20 cellular contexts compared by ENCODE assay signal in genomic region chr3:184480831-184481230, GRCh38.
A peak's percentile ranks its signal among the peaks of the same experiment; 100 is the strongest.
DNase-seq lines count a peak whose midpoint lies in the region; ATAC-seq and TF ChIP-seq lines count a peak whose summit lies in the region.
"Had no signal": no experiment of that assay in that cellular context is flagged by ENCODE, and none has a peak within 500 bp of the region (broad histone marks: within the 10 kb centered on the region; RNA-seq: fewer than 3 reads in every experiment).

No MANE protein-coding gene starts in this region.

- H3K27me3 Mint-ChIP-seq in osteocyte (ENCODE audit: unreplicated experiment), result peaks cover 44% of the 10 kb centered on the region

- intact Hi-C loops in left cardiac atrium (cut with DNase I), result no loop called here
- intact Hi-C loops in esophagus muscularis mucosa (cut with DNase I), result no loop called here

- 63% methylated on average over 2 of the region's 2 CpGs for WGBS in esophagus muscularis mucosa

- TF ChIP-seq POLR2A in esophagus muscularis mucosa (IDR thresholded peaks at IDR 0.05; ENCODE audit: low read depth) (no peak), erythroblast (IDR thresholded peaks at IDR 0.05; ENCODE audit: low read length) (no peak)

- no peaks in the 10 kb centered on the region for H3K27me3 ChIP-seq in right atrium auricular region
- peaks cover 0 to 52% (median 0%) of the 10 kb centered on the region in 4 donors for H3K27me3 ChIP-seq in esophagus muscularis mucosa
- peaks cover 4% of the 10 kb centered on the region for H3K27me3 ChIP-seq in foreskin keratinocyte
- H3K27me3 ChIP-seq: BLaER1 treated with 17β-estradiol and CSF1 and Interleukin-3, amounts not matched to agents 10 nM and 100 nM had no signal

- H3K9me3 ChIP-seq in right atrium auricular region (no peaks in the 10 kb centered on the region), esophagus muscularis mucosa (peaks cover 0 to 13% (median 8%) of the 10 kb centered on the region in 4 donors)
- H3K9me3 ChIP-seq: BE2C, HAP-1 had no signal

- no peak for TF ChIP-seq EP300 in esophagus muscularis mucosa (IDR thresholded peaks at IDR 0.05)

- H3K36me3 ChIP-seq in right atrium auricular region, result no peaks in the 10 kb centered on the region
- no peaks in the 10 kb centered on the region for H3K36me3 ChIP-seq in esophagus muscularis mucosa
- H3K36me3 ChIP-seq: BE2C; BLaER1 treated with 17β-estradiol and CSF1 and Interleukin-3, amounts not matched to agents 10 nM and 100 nM; HAP-1 had no signal

- ATAC-seq in left cardiac atrium (no peak), foreskin keratinocyte (no peak)
- ATAC-seq: A549 had no signal

- H3K27ac ChIP-seq in right atrium auricular region (no peak overlapping the region), esophagus muscularis mucosa (replicated peaks in 1 of 4) (no peak overlapping the region), foreskin keratinocyte (no peak overlapping the region)
- H3K27ac ChIP-seq: A549; BLaER1 treated with 17β-estradiol and CSF1 and Interleukin-3, amounts not matched to agents 10 nM and 100 nM; GM23248 had no signal

- H3K4me3 ChIP-seq in right atrium auricular region, result no peak overlapping the region
- H3K4me3 ChIP-seq in esophagus muscularis mucosa, result no peak overlapping the region
- H3K4me3 ChIP-seq: A549; BLaER1 treated with 17β-estradiol and CSF1 and Interleukin-3, amounts not matched to agents 10 nM and 100 nM; GM23248; HAP-1 had no signal

- H3K9me3 Mint-ChIP-seq in osteocyte (ENCODE audit: unreplicated experiment), result peaks cover under 1% of the 10 kb centered on the region
- H3K9me3 Mint-ChIP-seq: HFFc6 had no signal

- TF ChIP-seq CTCF in right atrium auricular region (IDR thresholded peaks at IDR 0.05) (no peak), esophagus muscularis mucosa (IDR thresholded peaks at IDR 0.05) (no peak), osteocyte (IDR thresholded peaks at IDR 0.05) (no peak), foreskin keratinocyte (conservative IDR thresholded peaks at IDR 0.05) (no peak)

- no peak overlapping the region for H3K4me3 Mint-ChIP-seq in osteocyte (ENCODE audit: unreplicated experiment)
- H3K4me3 Mint-ChIP-seq: CD4-positive, alpha-beta memory T cell; HFFc6 had no signal

- peaks cover under 1% of the 10 kb centered on the region for H3K36me3 Mint-ChIP-seq in osteocyte (ENCODE audit: unreplicated experiment)
- H3K36me3 Mint-ChIP-seq: CD4-positive, alpha-beta memory T cell had no signal

- peak; percentile 34 for DNase-seq in right atrium auricular region (ENCODE audit: low spot score)
- DNase-seq in left cardiac atrium, result no peak
- DNase-seq in esophagus muscularis mucosa (ENCODE audit: extremely low spot score), result peak; percentile 80
- DNase-seq in osteocyte (ENCODE audit: extremely low spot score, unreplicated experiment), result peak; percentile 73
- DNase-seq in foreskin keratinocyte, result no peak
- no peak for DNase-seq in erythroblast (lab: John Stamatoyannopoulos, UW)
- DNase-seq: 8988T; ACHN; AML-193; BE2C; Calu3; CD4-positive, alpha-beta memory T cell; COR-L47; DMS53; DMS79 treated with DMSO at 0.1 percent for 48 hours; GM23248; HFFc6 had no signal

- H3K27ac Mint-ChIP-seq in osteocyte (ENCODE audit: unreplicated experiment), result no peak overlapping the region
- H3K27ac Mint-ChIP-seq: CD4-positive, alpha-beta memory T cell; HFFc6 had no signal

- H3K4me1 ChIP-seq in right atrium auricular region, result no peaks in the 10 kb centered on the region
- no peaks in the 10 kb centered on the region for H3K4me1 ChIP-seq in esophagus muscularis mucosa
- no peaks in the 10 kb centered on the region for H3K4me1 ChIP-seq in foreskin keratinocyte
- H3K4me1 ChIP-seq: A549, HAP-1 had no signal

- H3K4me1 Mint-ChIP-seq in osteocyte (ENCODE audit: unreplicated experiment), result no peaks in the 10 kb centered on the region
- H3K4me1 Mint-ChIP-seq: CD4-positive, alpha-beta memory T cell had no signal

Comparison
In these comparisons a context has a peak if more than half of its experiments do, and no peak if none do; other contexts are left out.
1. DNase-seq: peak in right atrium auricular region (single experiment), esophagus muscularis mucosa (single experiment) and osteocyte (single experiment); none in left cardiac atrium (single experiment), foreskin keratinocyte (0 of 2) and erythroblast (0 of 2).